In genomic region chr2:85503168-85503610, GRCh38 we compare ENCODE assay signal across 1 cellular context.
TF ChIP-seq lines count a peak whose summit lies in the region.

No MANE protein-coding gene starts in this region.

TF ChIP-seq in A549, 52 proteins besides CTCF, POLR2A, EP300 and RAD21 (continued from another document):
- TF ChIP-seq BHLHE40 (IDR thresholded peaks at IDR 0.05; ENCODE audit: low read depth, low read length) = no peak
- no peak for TF ChIP-seq JUN (IDR thresholded peaks at IDR 0.05)
